In genomic region chr1:100581096-100581705, GRCh38 we compare ENCODE assay signal across 16 cellular contexts. TPM values are rescaled to one million over a fixed set of nuclear protein-coding genes. Genes with fewer than 3 reads are reported as not detected.
DNase-seq lines count a peak whose midpoint lies in the region; ATAC-seq and TF ChIP-seq lines count a peak whose summit lies in the region.
"Had no signal": no experiment of that assay in that cellular context is flagged by ENCODE, and none has a peak within 500 bp of the region (broad histone marks: within the 10 kb centered on the region; RNA-seq: fewer than 3 reads in every experiment).

No MANE protein-coding gene starts in this region.

- POLR2A ChIA-PET in CD8-positive, alpha-beta T cell (lab: Charles Lee) = no interaction called here
- POLR2A ChIA-PET in A673 (lab: Charles Lee; ENCODE audit: low non-redundant PET) = no interaction called here

- intact Hi-C loops in CD8-positive, alpha-beta T cell (cut with DNase I, micrococcal nuclease) = no loop called here
- intact Hi-C loops in left ventricle myocardium inferior (cut with micrococcal nuclease) (no loop called here), A673 (cut with micrococcal nuclease; ENCODE audit: unreplicated experiment) (no loop called here)

- no peaks in the 10 kb centered on the region for H3K36me3 Mint-ChIP-seq in CD8-positive, alpha-beta T cell
- H3K36me3 Mint-ChIP-seq in activated naive CD8-positive, alpha-beta T cell treated with anti-CD3 and anti-CD28 coated beads for 36 hours = no peaks in the 10 kb centered on the region

- H3K4me3 Mint-ChIP-seq in CD8-positive, alpha-beta T cell = no peak overlapping the region
- no peak overlapping the region for H3K4me3 Mint-ChIP-seq in activated naive CD8-positive, alpha-beta T cell treated with anti-CD3 and anti-CD28 coated beads for 36 hours

- no TSS peak for BruUV-seq in A673 (replicated peaks; lab: Mats Ljungman, UMichigan)

- no peak overlapping the region for H3K4me3 ChIP-seq in CD8-positive, alpha-beta T cell (ENCODE audit: low read depth, low read length)
- H3K4me3 ChIP-seq in left ventricle myocardium inferior (no peak overlapping the region), A673 (ENCODE audit: low read depth, low read length, poor library complexity, severe bottlenecking) (no peak overlapping the region)
- H3K4me3 ChIP-seq: dorsolateral prefrontal cortex, lower lobe of right lung, stomach had no signal

- no peaks in the 10 kb centered on the region for H3K9me3 Mint-ChIP-seq in CD8-positive, alpha-beta T cell
- H3K9me3 Mint-ChIP-seq in activated naive CD8-positive, alpha-beta T cell treated with anti-CD3 and anti-CD28 coated beads for 36 hours = peaks cover 2% of the 10 kb centered on the region

- no peaks in the 10 kb centered on the region for H3K36me3 ChIP-seq in CD8-positive, alpha-beta T cell (ENCODE audit: insufficient read depth, low read length)
- H3K36me3 ChIP-seq in left ventricle myocardium inferior = no peaks in the 10 kb centered on the region
- H3K36me3 ChIP-seq in A673 (ENCODE audit: insufficient read depth, low read length, poor library complexity, severe bottlenecking) = no peaks in the 10 kb centered on the region
- H3K36me3 ChIP-seq: lower lobe of right lung, stomach had no signal

- no peaks in the 10 kb centered on the region for H3K27me3 Mint-ChIP-seq in CD8-positive, alpha-beta T cell (ENCODE audit: low read depth)
- H3K27me3 Mint-ChIP-seq in activated naive CD8-positive, alpha-beta T cell treated with anti-CD3 and anti-CD28 coated beads for 36 hours = peaks cover 5% of the 10 kb centered on the region

- TF ChIP-seq CTCF in CD8-positive, alpha-beta T cell (IDR thresholded peaks at IDR 0.05) = no peak
- TF ChIP-seq CTCF in left ventricle myocardium inferior (IDR thresholded peaks at IDR 0.05; ENCODE audit: borderline replicate concordance) (no peak), A673 (conservative IDR thresholded peaks at IDR 0.05; ENCODE audit: low read depth, low read length) (no peak)

- H3K27me3 ChIP-seq in CD8-positive, alpha-beta T cell (ENCODE audit: insufficient read depth, low read length) = no peaks in the 10 kb centered on the region
- H3K27me3 ChIP-seq in left ventricle myocardium inferior (ENCODE audit: low read depth) (no peaks in the 10 kb centered on the region), A673 (replicated peaks; ENCODE audit: insufficient read depth, low read depth, low read length, poor library complexity) (peaks cover 9% of the 10 kb centered on the region)
- H3K27me3 ChIP-seq: dorsolateral prefrontal cortex, stomach had no signal

- no peak for DNase-seq in CD8-positive, alpha-beta T cell
- DNase-seq in activated naive CD8-positive, alpha-beta T cell treated with anti-CD3 and anti-CD28 coated beads for 36 hours = peak; percentile 37
- DNase-seq in HK-2 (ENCODE audit: unreplicated experiment) (no peak), left ventricle myocardium inferior (no peak), A673 (ENCODE audit: low spot score) (no peak)
- DNase-seq: anterior cingulate cortex, C1 segment of cervical spinal cord, DMS79 treated with DMSO at 0.1 percent for 48 hours, dorsolateral prefrontal cortex, lower lobe of right lung, NCI-H187 treated with DMSO at 0.1 percent for 48 hours, SHP77, stomach had no signal

- no peaks in the 10 kb centered on the region for H3K4me1 ChIP-seq in CD8-positive, alpha-beta T cell (ENCODE audit: insufficient read depth, low read length)
- peaks cover 24% of the 10 kb centered on the region for H3K4me1 ChIP-seq in left ventricle myocardium inferior
- H3K4me1 ChIP-seq in A673 (ENCODE audit: insufficient read depth, low read length, poor library complexity, severe bottlenecking) = no peaks in the 10 kb centered on the region
- H3K4me1 ChIP-seq: lower lobe of right lung, stomach had no signal

- peak; percentile 29 for ATAC-seq in CD8-positive, alpha-beta T cell
- ATAC-seq in GM18511 (IDR thresholded peaks at IDR 0.05; ENCODE audit: unreplicated experiment) (peak; percentile 67), HG03378 (IDR thresholded peaks at IDR 0.05; ENCODE audit: unreplicated experiment) (peak; percentile 53), HG02623 (IDR thresholded peaks at IDR 0.05; ENCODE audit: unreplicated experiment) (no peak)
- ATAC-seq: lower lobe of right lung had no signal

- H3K27ac ChIP-seq in CD8-positive, alpha-beta T cell (ENCODE audit: low read depth, low read length) = no peak overlapping the region
- no peak overlapping the region for H3K27ac ChIP-seq in left ventricle myocardium inferior (replicated peaks)
- no peak overlapping the region for H3K27ac ChIP-seq in A673 (ENCODE audit: low read depth, low read length, poor library complexity, severe bottlenecking)
- H3K27ac ChIP-seq: dorsolateral prefrontal cortex, lower lobe of right lung, stomach had no signal

- no peak overlapping the region for H3K27ac Mint-ChIP-seq in CD8-positive, alpha-beta T cell
- H3K27ac Mint-ChIP-seq in activated naive CD8-positive, alpha-beta T cell treated with anti-CD3 and anti-CD28 coated beads for 36 hours = peak overlapping the region; percentile 4

- CTCF ChIA-PET in CD8-positive, alpha-beta T cell (lab: Charles Lee) = no interaction called here
- CTCF ChIA-PET in A673 (lab: Charles Lee) = no interaction called here

- peaks cover 4% of the 10 kb centered on the region for H3K4me1 Mint-ChIP-seq in CD8-positive, alpha-beta T cell (ENCODE audit: low read depth)
- peaks cover 20% of the 10 kb centered on the region for H3K4me1 Mint-ChIP-seq in activated naive CD8-positive, alpha-beta T cell treated with anti-CD3 and anti-CD28 coated beads for 36 hours

- no peaks in the 10 kb centered on the region for H3K9me3 ChIP-seq in CD8-positive, alpha-beta T cell (ENCODE audit: low read length)
- no peaks in the 10 kb centered on the region for H3K9me3 ChIP-seq in left ventricle myocardium inferior (replicated peaks)
- H3K9me3 ChIP-seq in A673 (ENCODE audit: low read depth, low read length, poor library complexity, severe bottlenecking) = no peaks in the 10 kb centered on the region
- H3K9me3 ChIP-seq: lower lobe of right lung, stomach had no signal

RNA-seq across cellular contexts. Expression of gene GPR88, which starts 43.3 kb away (rescaled TPM):
- not detected for total RNA-seq in CD8-positive, alpha-beta T cell
- total RNA-seq in activated naive CD8-positive, alpha-beta T cell treated with anti-CD3 and anti-CD28 coated beads for 36 hours = under 1 TPM in 1 of 2 experiments, not detected in 1; 0.08 TPM
- total RNA-seq in left ventricle myocardium inferior (not detected), A673 (2021) (not detected in 2 replicates)
